ENCODE assay signal across 8 cellular contexts in the genomic region with DNA sequence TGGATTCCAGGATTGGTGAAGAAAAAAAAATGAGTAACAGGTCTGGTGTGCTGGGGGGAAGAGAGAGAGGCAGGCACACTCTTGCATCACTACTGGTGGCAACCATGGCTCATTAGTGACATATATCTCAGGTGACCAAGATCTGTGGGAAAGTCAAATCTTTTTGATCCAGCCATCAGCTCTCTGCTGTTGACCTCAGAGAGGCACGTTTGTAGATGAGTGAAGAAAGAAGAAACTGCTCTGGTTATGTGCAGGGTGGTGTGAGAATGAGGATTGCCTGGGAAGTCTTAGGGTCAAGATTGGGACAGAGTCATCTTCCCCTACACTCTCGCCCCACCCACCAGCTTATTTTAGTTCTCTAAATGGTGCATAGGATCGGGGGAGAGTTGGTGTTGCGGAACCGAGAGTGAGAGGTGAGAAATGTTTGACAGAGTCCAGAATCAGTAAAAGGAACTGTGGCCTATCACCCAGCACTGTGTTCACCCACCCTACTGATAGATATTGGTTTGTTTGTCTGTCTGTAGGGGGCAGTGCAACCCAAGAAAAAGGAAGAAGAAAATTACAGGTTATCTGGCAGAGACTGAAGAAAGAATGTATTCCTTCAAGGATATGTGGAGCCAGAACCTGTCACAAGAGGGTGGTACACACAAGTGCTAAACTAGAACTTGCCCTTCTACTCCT. TPM values are rescaled to one million over a fixed set of nuclear protein-coding genes. Genes with fewer than 3 reads are reported as not detected.
DNase-seq lines count a peak whose midpoint lies in the region; ATAC-seq and TF ChIP-seq lines count a peak whose summit lies in the region.

No MANE protein-coding gene starts in this region.

- H3K4me2 ChIP-seq in PC-3 (ENCODE audit: low read length) (no peak overlapping the region), mammary epithelial cell (ENCODE audit: insufficient read depth, low read depth, low read length) (no peak overlapping the region)

- peak; percentile 20 to 29 for DNase-seq in stimulated activated CD4-positive, alpha-beta T cell treated with anti-CD3 and anti-CD28 coated beads, Interleukin-2, amount 100 ng/mL, for 48 hours
- no peak for DNase-seq in stimulated activated CD4-positive, alpha-beta T cell treated with anti-CD3 and anti-CD28 coated beads, Interleukin-12 subunit alpha, Interleukin-12 subunit beta, amount 100 ng/mL, for 4 hours
- DNase-seq in HT1080 (ENCODE audit: low read depth) (peak; percentile 51), PC-3 (peak; percentile 70), mammary epithelial cell (peak; percentile 48), islet precursor cell (peak; percentile 59), stromal cell of bone marrow (ENCODE audit: low read depth) (peak; percentile 63)

- ATAC-seq in GM21723 (IDR thresholded peaks at IDR 0.05; ENCODE audit: unreplicated experiment): peak; percentile 99
- peak; percentile 96 for ATAC-seq in PC-3

- H2AFZ ChIP-seq in PC-3 (ENCODE audit: low read length) (no peak overlapping the region), mammary epithelial cell (ENCODE audit: low read depth, low read length) (no peak overlapping the region)

- in situ Hi-C loops in mammary epithelial cell (cut with MboI; ENCODE audit: low sequenced_read_pairs in 2 of 2): loop anchor here (10.0 to 25.0 kb wide), 2 partner anchors 166 to 199 kb away; no protein-coding TSS in a partner anchor

- no peaks in the 10 kb centered on the region for H3K9me2 ChIP-seq in PC-3 (replicated peaks; ENCODE audit: low read length)

- WGBS in mammary epithelial cell (ENCODE audit: low coverage, missing lambda C conversion rate): 8% methylated on average over 5 of the region's 5 CpGs

- H3K4me3 ChIP-seq in PC-3 (ENCODE audit: low read length): no peak overlapping the region
- no peak overlapping the region for H3K4me3 ChIP-seq in mammary epithelial cell (replicated peaks in 1 of 3; ENCODE audit: insufficient read depth in 1 of 3, low read depth in 2 of 3, low read length in 3 of 3)

- no peaks in the 10 kb centered on the region for H3K9me3 ChIP-seq in PC-3 (ENCODE audit: low read length)
- H3K9me3 ChIP-seq in mammary epithelial cell (replicated peaks; ENCODE audit: insufficient read depth, low read length): no peaks in the 10 kb centered on the region

- intact Hi-C loops in PC-3 (cut with micrococcal nuclease) (loop anchor here (5.0 kb wide), 3 partner anchors 161 to 201 kb away; no protein-coding TSS in a partner anchor), mammary epithelial cell (cut with micrococcal nuclease) (loop anchor here (5.0 to 10.0 kb wide), 3 partner anchors 131 to 201 kb away; no protein-coding TSS in a partner anchor)

- CTCF ChIA-PET in PC-3 (lab: Charles Lee): no interaction called here
- CTCF ChIA-PET in mammary epithelial cell (lab: Charles Lee; ENCODE audit: low non-redundant PET): no interaction called here

- no peaks in the 10 kb centered on the region for H3K4me1 ChIP-seq in PC-3 (ENCODE audit: insufficient read depth, low read length)
- no peaks in the 10 kb centered on the region for H3K4me1 ChIP-seq in mammary epithelial cell (ENCODE audit: insufficient read depth, low read length)

- H3K9ac ChIP-seq in PC-3 (ENCODE audit: low read length) (no peak overlapping the region), mammary epithelial cell (ENCODE audit: insufficient read depth, low read length) (no peak overlapping the region)

- TF ChIP-seq CTCF in PC-3 (conservative IDR thresholded peaks at IDR 0.05; ENCODE audit: low read depth, low read length): peak; percentile 81
- TF ChIP-seq CTCF in mammary epithelial cell (conservative IDR thresholded peaks at IDR 0.05 in 1 of 2, IDR thresholded peaks at IDR 0.05 in 1 of 2; ENCODE audit: extremely low read depth in 1 of 2, insufficient read depth in 1 of 2, low read depth in 1 of 2, low read length in 2 of 2): peak; percentile 55 to 57

- POLR2A ChIA-PET in PC-3 (lab: Charles Lee; ENCODE audit: unreplicated experiment): no interaction called here

- H3K27ac ChIP-seq in PC-3 (ENCODE audit: low read length): no peak overlapping the region
- H3K27ac ChIP-seq in mammary epithelial cell (ENCODE audit: insufficient read depth, low read depth, low read length): no peak overlapping the region

- H3F3A ChIP-seq in PC-3 (ENCODE audit: low read length, unreplicated experiment): no peaks in the 10 kb centered on the region

- H4K20me1 ChIP-seq in PC-3 (ENCODE audit: low read length) (no peaks in the 10 kb centered on the region), mammary epithelial cell (ENCODE audit: insufficient read depth, low read length) (no peaks in the 10 kb centered on the region)

- 0 out of 2 replicates have a peak, but pooled peaks cover 4% of the 10 kb centered on the region for H3K27me3 ChIP-seq in PC-3 (ENCODE audit: low read length)
- no peaks in the 10 kb centered on the region for H3K27me3 ChIP-seq in mammary epithelial cell (ENCODE audit: insufficient read depth, low read length)

- dilution Hi-C loops in mammary epithelial cell (cut with HindIII; ENCODE audit: low sequenced_read_pairs): no loop called here

- H3K36me3 ChIP-seq in PC-3 (ENCODE audit: low read depth, low read length) (no peaks in the 10 kb centered on the region), mammary epithelial cell (ENCODE audit: insufficient read depth, low read length) (no peaks in the 10 kb centered on the region)

- BruUV-seq in PC-3 (replicated peaks; lab: Mats Ljungman, UMichigan) (no TSS peak), mammary epithelial cell (replicated peaks; lab: Mats Ljungman, UMichigan) (no TSS peak)

- H3K79me2 ChIP-seq in PC-3 (ENCODE audit: low read length) (no peaks in the 10 kb centered on the region), mammary epithelial cell (ENCODE audit: insufficient read depth, low read length) (no peaks in the 10 kb centered on the region)

RNA-seq across cellular contexts. Expression of gene ARMCX6, which starts 21.9 kb away (rescaled TPM):
- total RNA-seq in HT1080 (2014; rRNA removed; shearing (Covaris generic)): 38.2 and 46.0 TPM in 2 replicates
- polyA plus RNA-seq in HT1080 (2015; cell fraction: cytosol; rRNA removed): 20.5 and 21.3 TPM in 2 replicates
- 40.8 and 44.0 TPM in 2 replicates for polyA plus RNA-seq in HT1080 (2015; cell fraction: nucleus; rRNA removed)
- 33.7 and 52.8 TPM in 2 replicates for total RNA-seq in PC-3 (2014; rRNA removed)
- 10 to 100 TPM; 29.5 to 36.1 TPM for total RNA-seq in mammary epithelial cell
- 26.2 TPM for polyA plus RNA-seq in mammary epithelial cell
- polyA minus RNA-seq in mammary epithelial cell: 1.6 TPM

RNA-seq across cellular contexts. Expression of gene ARMCX3, which starts 27.1 kb away (rescaled TPM):
- 15.1 and 18.3 TPM in 2 replicates for total RNA-seq in HT1080 (2014; rRNA removed; shearing (Covaris generic))
- polyA plus RNA-seq in HT1080 (2015; cell fraction: cytosol; rRNA removed): 15.0 and 22.5 TPM in 2 replicates
- polyA plus RNA-seq in HT1080 (2015; cell fraction: nucleus; rRNA removed): 41.3 and 45.2 TPM in 2 replicates
- 13.6 and 16.0 TPM in 2 replicates for total RNA-seq in PC-3 (2014; rRNA removed)
- 10 to 100 TPM; 29.7 to 46.7 TPM for total RNA-seq in mammary epithelial cell
- polyA plus RNA-seq in mammary epithelial cell: 12.2 TPM
- polyA minus RNA-seq in mammary epithelial cell: 12.0 TPM

RNA-seq across cellular contexts. Expression of gene ARMCX1, which starts 45.5 kb away (rescaled TPM):
- total RNA-seq in HT1080 (2014; rRNA removed; shearing (Covaris generic)): 31.9 and 34.7 TPM in 2 replicates
- 13.8 and 15.8 TPM in 2 replicates for polyA plus RNA-seq in HT1080 (2015; cell fraction: cytosol; rRNA removed)
- polyA plus RNA-seq in HT1080 (2015; cell fraction: nucleus; rRNA removed): 25.7 and 27.9 TPM in 2 replicates
- total RNA-seq in PC-3 (2014; rRNA removed): not detected in 2 replicates
- total RNA-seq in mammary epithelial cell: 10 to 100 TPM; 13.8 to 22.0 TPM
- polyA plus RNA-seq in mammary epithelial cell: 8.8 TPM
- 7.9 TPM for polyA minus RNA-seq in mammary epithelial cell

Comparison
In these comparisons a context has a peak if more than half of its experiments do, and no peak if none do; other contexts are left out.
1. RNA of gene ARMCX1, which starts 45.5 kb away (total RNA-seq): 31.9 to 34.7 TPM in HT1080 and 13.8 to 22.0 TPM in mammary epithelial cell; not detected in PC-3; every median in the first group is over 10 times any median in the second.